ENCODE assay signal across 23 cellular contexts in the genomic region with DNA sequence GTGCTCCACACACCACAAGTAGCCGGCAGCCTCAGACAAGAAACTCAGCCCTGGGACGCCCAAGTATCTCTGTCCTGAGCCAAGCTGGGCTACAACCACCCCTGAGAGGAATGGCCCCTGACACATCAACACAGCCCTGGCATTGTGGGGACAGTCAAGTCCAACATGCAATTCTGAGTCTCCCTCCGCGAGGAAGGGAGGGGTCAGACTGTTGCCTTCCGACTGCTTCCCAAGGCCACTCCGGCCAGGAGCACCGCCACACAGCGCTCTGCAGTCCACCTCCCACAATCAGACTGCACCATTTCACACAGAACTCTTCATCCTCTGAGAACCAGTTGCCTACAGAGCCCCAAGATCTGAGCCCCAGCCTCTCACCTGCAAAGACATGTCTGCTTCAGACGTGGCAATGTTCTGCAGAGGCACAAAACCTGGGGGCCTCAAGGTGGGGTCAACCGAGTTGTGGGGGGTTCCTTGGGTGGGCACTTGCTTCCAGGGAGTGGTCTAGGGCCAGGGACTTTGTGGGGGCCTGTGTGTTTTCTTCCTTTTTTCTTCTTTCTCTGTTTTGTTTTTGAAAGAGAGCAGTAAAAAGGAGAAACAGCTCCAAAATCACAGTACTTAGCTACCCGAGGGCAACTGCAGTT.
"Had no signal": no experiment of that assay in that cellular context is flagged by ENCODE, and none has a peak within 500 bp of the region (broad histone marks: within the 10 kb centered on the region; RNA-seq: fewer than 3 reads in every experiment).

No MANE protein-coding gene starts in this region.

- H3K27ac Mint-ChIP-seq: activated B cell treated with CpG ODN at 0.5 μM for 24 hours; activated CD4-positive, alpha-beta T cell treated with anti-CD3 and anti-CD28 coated beads for 36 hours; activated naive CD8-positive, alpha-beta T cell treated with anti-CD3 and anti-CD28 coated beads, Interleukin-2, amount 50 U/mL, for 24 hours; activated T-helper 1 cell treated with anti-CD3 and anti-CD28 coated beads, Interleukin-12 subunit alpha, Interleukin-12 subunit beta, Interleukin-2, Interleukin-4 antibody, amounts not matched to agents 30 ng/mL and 10 ng/mL and 1 ng/mL, durations not matched to agents 14 hours and 24 hours and 36 hours; immature natural killer cell; progenitor cell of endocrine pancreas; stimulated activated naive B cell treated with anti-CD40 and anti-IgM and Interleukin-4, amounts not matched to agents 10 μg/mL and 1 μg/mL and 100 μg/mL, for 72 hours; T-helper 17 cell; type B pancreatic cell had no signal

- H3K9me3 Mint-ChIP-seq: activated B cell treated with CpG ODN at 0.5 μM for 24 hours; activated naive CD8-positive, alpha-beta T cell treated with anti-CD3 and anti-CD28 coated beads, Interleukin-2, amount 50 U/mL, for 24 hours; activated T-helper 1 cell treated with anti-CD3 and anti-CD28 coated beads, Interleukin-12 subunit alpha, Interleukin-12 subunit beta, Interleukin-2, Interleukin-4 antibody, amounts not matched to agents 30 ng/mL and 10 ng/mL and 1 ng/mL, durations not matched to agents 14 hours and 24 hours and 36 hours; immature natural killer cell; type B pancreatic cell had no signal

- H2AFZ ChIP-seq: hepatocyte had no signal

- H3K36me3 ChIP-seq: thoracic aorta had no signal

- H3K4me2 ChIP-seq: hepatocyte had no signal

- H3K9me3 ChIP-seq: thoracic aorta had no signal

- H3K27me3 Mint-ChIP-seq: activated B cell treated with CpG ODN at 0.5 μM for 24 hours, type B pancreatic cell had no signal

- H3K4me3 Mint-ChIP-seq: activated B cell treated with CpG ODN at 0.5 μM for 24 hours; activated CD4-positive, alpha-beta T cell treated with anti-CD3 and anti-CD28 coated beads for 36 hours; activated naive CD8-positive, alpha-beta T cell treated with anti-CD3 and anti-CD28 coated beads, Interleukin-2, amount 50 U/mL, for 24 hours; activated T-helper 1 cell treated with anti-CD3 and anti-CD28 coated beads, Interleukin-12 subunit alpha, Interleukin-12 subunit beta, Interleukin-2, Interleukin-4 antibody, amounts not matched to agents 30 ng/mL and 10 ng/mL and 1 ng/mL, durations not matched to agents 14 hours and 24 hours and 36 hours; naive B cell; stimulated activated naive B cell treated with anti-CD40 and anti-IgM and Interleukin-4, amounts not matched to agents 10 μg/mL and 1 μg/mL and 100 μg/mL, for 72 hours; T-helper 17 cell; type B pancreatic cell had no signal

- H3K79me2 ChIP-seq: hepatocyte had no signal

- H3K4me1 Mint-ChIP-seq: activated B cell treated with CpG ODN at 0.5 μM for 24 hours; activated CD4-positive, alpha-beta T cell treated with anti-CD3 and anti-CD28 coated beads for 36 hours; activated naive CD8-positive, alpha-beta T cell treated with anti-CD3 and anti-CD28 coated beads, Interleukin-2, amount 50 U/mL, for 24 hours; immature natural killer cell; naive B cell; stimulated activated naive B cell treated with anti-CD40 and anti-IgM and Interleukin-4, amounts not matched to agents 10 μg/mL and 1 μg/mL and 100 μg/mL, for 72 hours; T-helper 17 cell had no signal

- H3K27ac ChIP-seq: hepatocyte, thoracic aorta had no signal

- H3K27me3 ChIP-seq: hepatocyte had no signal

- H3K4me3 ChIP-seq: hepatocyte, thoracic aorta had no signal

- H3K36me3 Mint-ChIP-seq: immature natural killer cell; stimulated activated naive B cell treated with anti-CD40 and anti-IgM and Interleukin-4, amounts not matched to agents 10 μg/mL and 1 μg/mL and 100 μg/mL, for 72 hours; type B pancreatic cell had no signal

- DNase-seq: activated B cell treated with CpG ODN at 0.5 μM for 24 hours; activated CD4-positive, alpha-beta T cell treated with anti-CD3 and anti-CD28 coated beads for 36 hours; activated CD4-positive, alpha-beta T cell treated with anti-CD3 and anti-CD28 coated beads, Interleukin-2, amount 50 U/mL, for 48 hours; activated gamma-delta T cell; activated naive CD4-positive, alpha-beta T cell treated with anti-CD3 and anti-CD28 coated beads, Interleukin-2, amount 50 U/mL, for 16 hours; activated naive CD8-positive, alpha-beta T cell treated with anti-CD3 and anti-CD28 coated beads, Interleukin-2, amount 50 U/mL, for 24 hours; cerebellar nuclear complex; effector CD8-positive, alpha-beta T cell; glutamatergic neuron; immature natural killer cell; mesenchymal stem cell; naive B cell; retina; stimulated activated CD4-positive, alpha-beta T cell treated with anti-CD3 and anti-CD28 coated beads, Interleukin-2, amount 100 ng/mL, for 48 hours; stimulated activated CD8-positive, alpha-beta memory T cell treated with anti-CD3 and anti-CD28 coated beads, Interleukin-4, amount 100 ng/mL, for 48 hours; stimulated activated naive B cell treated with anti-CD40 and anti-IgM and Interleukin-4, amounts not matched to agents 10 μg/mL and 1 μg/mL and 100 μg/mL, for 72 hours; SW 1271; T-helper 17 cell had no signal
